In the genomic region with DNA sequence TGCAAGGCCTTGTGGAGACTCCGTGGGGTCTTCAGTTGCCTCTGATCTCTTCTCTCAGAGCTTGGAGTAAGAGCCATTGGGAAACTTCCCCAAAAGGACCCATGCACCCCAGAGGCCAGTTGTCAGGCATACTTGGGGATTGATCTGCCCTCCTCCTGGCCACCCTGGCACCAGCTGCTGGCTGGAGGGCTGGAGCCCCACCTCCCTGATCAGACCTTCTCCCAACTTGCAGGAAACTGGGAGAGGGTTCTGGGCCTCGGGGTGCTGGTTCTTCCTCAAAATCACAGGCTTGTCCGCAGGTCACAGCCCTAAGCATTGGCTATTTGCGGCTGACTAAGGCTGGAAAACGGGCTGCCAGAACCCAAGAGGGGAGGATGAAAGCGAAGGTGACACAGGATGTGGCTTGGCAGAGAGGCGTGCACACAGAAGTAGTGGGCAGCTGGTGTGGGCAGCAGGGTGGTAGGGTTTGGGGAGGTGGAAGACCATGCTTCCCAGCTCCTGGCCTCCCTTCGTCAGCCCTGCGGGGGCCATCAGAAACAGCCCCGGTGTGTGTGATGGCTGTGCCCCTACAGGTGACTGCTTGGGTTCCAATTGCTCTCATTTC, we compare ENCODE assay signal across 8 cellular contexts. TPM values are rescaled to one million over a fixed set of nuclear protein-coding genes. Genes with fewer than 3 reads are reported as not detected.
DNase-seq lines count a peak whose midpoint lies in the region; TF ChIP-seq lines count a peak whose summit lies in the region.

No MANE protein-coding gene starts in this region.

- H2BK5ac ChIP-seq in neuronal stem cell (ENCODE audit: low read length): peak overlapping the region; percentile 2

- H3K27me3 Mint-ChIP-seq in CD4-positive, alpha-beta memory T cell: peaks cover 0 to 2% of the 10 kb centered on the region in 2 donors

- H2BK120ac ChIP-seq in neuronal stem cell (ENCODE audit: low read depth, low read length): no peak overlapping the region

- H3K27ac Mint-ChIP-seq in CD4-positive, alpha-beta memory T cell: peak overlapping the region; percentile 82 to 97 (median 85)

- H2AFZ ChIP-seq in neuronal stem cell (ENCODE audit: low read length): peak overlapping the region; percentile 73
- no peak overlapping the region for H2AFZ ChIP-seq in PC-9

- peaks cover 84% of the 10 kb centered on the region for H3K4me1 ChIP-seq in CD4-positive, alpha-beta memory T cell (ENCODE audit: insufficient read depth, low read length)
- peaks cover 8% of the 10 kb centered on the region for H3K4me1 ChIP-seq in colonic mucosa
- H3K4me1 ChIP-seq in neuronal stem cell (ENCODE audit: control insufficient read depth in 2 of 2, insufficient read depth in 1 of 2, low read depth in 1 of 2, low read length in 2 of 2): peaks cover 12 to 32% of the 10 kb centered on the region in 2 donors
- H3K4me1 ChIP-seq in PC-9 (replicated peaks; ENCODE audit: insufficient read depth): peaks cover 36% of the 10 kb centered on the region

- H4K8ac ChIP-seq in neuronal stem cell (ENCODE audit: low read depth, low read length): no peak overlapping the region

- peaks cover 56 to 94% (median 76%) of the 10 kb centered on the region in 4 donors for H3K4me1 Mint-ChIP-seq in CD4-positive, alpha-beta memory T cell

- H2BK15ac ChIP-seq in neuronal stem cell (ENCODE audit: low read length): peak overlapping the region; percentile 95

- H4K91ac ChIP-seq in neuronal stem cell (ENCODE audit: low read depth, low read length, poor library complexity): no peak overlapping the region

- H2BK12ac ChIP-seq in neuronal stem cell (ENCODE audit: low read length): no peak overlapping the region

- intact Hi-C loops in CD4-positive, alpha-beta memory T cell (cut with micrococcal nuclease): loop anchor here (2.0 to 5.0 kb wide), 2 partner anchors 36 to 183 kb away; a partner anchor contains a TSS
- intact Hi-C loops in colonic mucosa (cut with DNase I): no loop called here
- intact Hi-C loops in PC-9 (cut with micrococcal nuclease; ENCODE audit: unreplicated experiment): loop anchor here (10.0 kb wide), 1 partner anchor 221 kb away; a partner anchor contains a TSS

- peak overlapping the region; percentile 33 for H2AK5ac ChIP-seq in neuronal stem cell (ENCODE audit: low read depth, low read length)

- no CpG with 5 or more reads among the region's 10 CpGs for WGBS in neuronal stem cell (ENCODE audit: extremely low coverage in 2 of 2, insufficient read length in 2 of 2, insufficient replicate concordance in 1 of 2), 2 donors

- peak overlapping the region; percentile 85 to 95 (median 90) for H3K4me3 Mint-ChIP-seq in CD4-positive, alpha-beta memory T cell

- peak overlapping the region; percentile 13 to 68 for H3K4me3 ChIP-seq in CD4-positive, alpha-beta memory T cell (ENCODE audit: low read length in 2 of 2)
- H3K4me3 ChIP-seq in colonic mucosa: peak overlapping the region; percentile 26
- no peak overlapping the region for H3K4me3 ChIP-seq in neuronal stem cell (ENCODE audit: low read length in 2 of 2)
- H3K4me3 ChIP-seq in PC-9: no peak overlapping the region

- peaks cover 11% of the 10 kb centered on the region for H3K79me1 ChIP-seq in neuronal stem cell (ENCODE audit: low read depth, low read length)

- H3K36me3 Mint-ChIP-seq in CD4-positive, alpha-beta memory T cell: peaks cover 6 to 22% of the 10 kb centered on the region in 2 donors

- TF ChIP-seq CTCF in colonic mucosa (IDR thresholded peaks at IDR 0.05): no peak
- TF ChIP-seq CTCF in PC-9 (conservative IDR thresholded peaks at IDR 0.05): no peak

- POLR2A ChIA-PET in CD4-positive, alpha-beta memory T cell (lab: Charles Lee; ENCODE audit: partially characterized antibody): interaction anchor here (1.1 to 14.7 kb wide), 6 partner anchors 14 to 428 kb away, joined by 3 to 334 read pairs (median 4); a partner anchor contains a TSS
- POLR2A ChIA-PET in PC-9 (lab: Charles Lee; ENCODE audit: unreplicated experiment): no interaction called here

- no peak overlapping the region for H3K23ac ChIP-seq in neuronal stem cell (ENCODE audit: low read depth, low read length, poor library complexity)

- CTCF ChIA-PET in CD4-positive, alpha-beta memory T cell (lab: Charles Lee; ENCODE audit: partially characterized antibody): interaction anchor here (0.9 to 17.9 kb wide), 9 partner anchors 8 to 183 kb away, joined by 3 to 469 read pairs (median 5); no protein-coding TSS in a partner anchor
- CTCF ChIA-PET in PC-9 (lab: Charles Lee): interaction anchor here (0.6 to 0.8 kb wide), 3 partner anchors 8 to 68 kb away, joined by 3 to 6 read pairs (median 3); no protein-coding TSS in a partner anchor

- H3K9me2 ChIP-seq in PC-9 (ENCODE audit: insufficient read depth): no peaks in the 10 kb centered on the region

- H3K14ac ChIP-seq in neuronal stem cell (ENCODE audit: low read length): no peak overlapping the region

- peaks cover 31% of the 10 kb centered on the region for H3K79me2 ChIP-seq in PC-9 (ENCODE audit: low read depth)

- H3K9me3 Mint-ChIP-seq in CD4-positive, alpha-beta memory T cell: peaks cover 0 to 2% (median 0%) of the 10 kb centered on the region in 8 donors

- no peak overlapping the region for H3K18ac ChIP-seq in neuronal stem cell (ENCODE audit: low read length)

- peak overlapping the region; percentile 14 for H3K4ac ChIP-seq in neuronal stem cell (ENCODE audit: low read length)

- H3K4me2 ChIP-seq in neuronal stem cell (ENCODE audit: insufficient read depth, low read length, poor library complexity, severe bottlenecking) (no peak overlapping the region), PC-9 (no peak overlapping the region)

- peak in 1 of 5 donors; percentile 64 for DNase-seq in CD4-positive, alpha-beta memory T cell
- DNase-seq in NOMO-1 treated with DMSO at 0.1 percent for 48 hours (lab: John Stamatoyannopoulos, UW; ENCODE audit: unreplicated experiment) (peak; percentile 27), colonic mucosa (no peak), neuronal stem cell (ENCODE audit: low spot score) (no peak), DMS153 treated with DMSO at 0.1 percent for 48 hours (lab: John Stamatoyannopoulos, UW; ENCODE audit: unreplicated experiment) (no peak), activated gamma-delta T cell (lab: John Stamatoyannopoulos, UW) (no peak), SIG-M5 treated with dmso at 0.1 percent for 504 hours (lab: John Stamatoyannopoulos, UW; ENCODE audit: unreplicated experiment) (no peak), PC-9 (no peak)

- H3F3A ChIP-seq in PC-9 (ENCODE audit: insufficient read depth, low read depth): no peaks in the 10 kb centered on the region; the same call in 1 of the 2 replicates

- peak overlapping the region; percentile 68 for H3K27ac ChIP-seq in CD4-positive, alpha-beta memory T cell (ENCODE audit: low read depth, low read length)
- H3K27ac ChIP-seq in colonic mucosa (peak overlapping the region; percentile 4), neuronal stem cell (replicated peaks; ENCODE audit: low read length) (no peak overlapping the region), PC-9 (no peak overlapping the region)

- H3K9me3 ChIP-seq in CD4-positive, alpha-beta memory T cell (ENCODE audit: control insufficient read depth in 1 of 2, low read length in 2 of 2): no peaks in the 10 kb centered on the region
- H3K9me3 ChIP-seq in colonic mucosa (no peaks in the 10 kb centered on the region), neuronal stem cell (replicated peaks in 1 of 2; ENCODE audit: control insufficient read depth in 2 of 2, insufficient read depth in 1 of 2, low read depth in 1 of 2, low read length in 2 of 2) (no peaks in the 10 kb centered on the region), PC-9 (ENCODE audit: insufficient read depth, low read depth) (no peaks in the 10 kb centered on the region)

- H3K36me3 ChIP-seq in CD4-positive, alpha-beta memory T cell (ENCODE audit: insufficient read depth, low read length): no peaks in the 10 kb centered on the region
- H3K36me3 ChIP-seq in colonic mucosa (no peaks in the 10 kb centered on the region), neuronal stem cell (replicated peaks in 1 of 2; ENCODE audit: control insufficient read depth in 2 of 2, insufficient read depth in 2 of 2, low read length in 2 of 2) (peaks cover 0 to 4% of the 10 kb centered on the region in 2 donors), PC-9 (ENCODE audit: low read depth) (no peaks in the 10 kb centered on the region)

- peaks cover 8% of the 10 kb centered on the region; the same call in 1 of the 2 replicates for H4K20me1 ChIP-seq in PC-9 (ENCODE audit: insufficient read depth)

- BruUV-seq in PC-9 (replicated peaks; lab: Mats Ljungman, UMichigan): no TSS peak

- H3K9ac ChIP-seq in colonic mucosa (ENCODE audit: low read depth in 2 of 2, low read length in 2 of 2): peak overlapping the region; percentile 32 to 44
- no peak overlapping the region for H3K9ac ChIP-seq in neuronal stem cell (ENCODE audit: low read depth, low read length, poor library complexity)

- no peaks in the 10 kb centered on the region for H3K27me3 ChIP-seq in CD4-positive, alpha-beta memory T cell (ENCODE audit: insufficient read depth, low read length)
- H3K27me3 ChIP-seq in colonic mucosa (no peaks in the 10 kb centered on the region), neuronal stem cell (ENCODE audit: control insufficient read depth in 3 of 3, insufficient read depth in 3 of 3, low read depth in 1 of 3, low read length in 3 of 3) (peaks cover 0 to 5% (median 0%) of the 10 kb centered on the region in 3 experiments), PC-9 (ENCODE audit: insufficient read depth, low read depth) (no peaks in the 10 kb centered on the region)

RNA-seq across cellular contexts. Expression of a gene that starts 1.3 kb away (rescaled TPM):
- 100 to 1,000 TPM; 230 to 235 TPM for total RNA-seq in CD4-positive, alpha-beta memory T cell
- polyA plus RNA-seq in CD4-positive, alpha-beta memory T cell: 10 to 100 TPM; 34.8 to 78.9 TPM
- total RNA-seq in colonic mucosa (10 to 100 TPM; 42.7 to 83.8 TPM), PC-9 (2021) (49.3 and 67.5 TPM in 2 replicates)
- polyA plus RNA-seq in neuronal stem cell (2013, experiment 1 of 2): 33.3 TPM
- polyA plus RNA-seq in neuronal stem cell (2013, experiment 2 of 2): 32.3 TPM

RNA-seq across cellular contexts. Expression of a gene that starts 35.5 kb away (rescaled TPM):
- total RNA-seq in CD4-positive, alpha-beta memory T cell: 1 to 10 TPM; 4.7 to 5.6 TPM
- polyA plus RNA-seq in CD4-positive, alpha-beta memory T cell: not detected
- 10 to 100 TPM; 80.4 to 98.9 TPM for total RNA-seq in colonic mucosa
- 1,851 TPM for polyA plus RNA-seq in neuronal stem cell (2013, experiment 1 of 2)
- polyA plus RNA-seq in neuronal stem cell (2013, experiment 2 of 2): 1,853 TPM
- 399 and 464 TPM in 2 replicates for total RNA-seq in PC-9 (2021)

RNA-seq across cellular contexts. Expression of a gene that starts 45.6 kb away (rescaled TPM):
- not detected for total RNA-seq in CD4-positive, alpha-beta memory T cell
- polyA plus RNA-seq in CD4-positive, alpha-beta memory T cell: under 1 TPM; 0.12 to 0.16 TPM
- under 1 TPM; 0.42 to 0.49 TPM for total RNA-seq in colonic mucosa
- polyA plus RNA-seq in neuronal stem cell (2013, experiment 1 of 2): 0.10 TPM
- polyA plus RNA-seq in neuronal stem cell (2013, experiment 2 of 2): 0.15 TPM
- 0.31 TPM in 1 of 2 replicates, not detected in the other for total RNA-seq in PC-9 (2021)

Comparison
In these comparisons a context has a peak if more than half of its experiments do, and no peak if none do; other contexts are left out.
1. H3K27ac ChIP-seq: peak in CD4-positive, alpha-beta memory T cell (single experiment) and colonic mucosa (single experiment); none in neuronal stem cell (single experiment) and PC-9 (single experiment).
2. H3K4me3 ChIP-seq: peak in CD4-positive, alpha-beta memory T cell (2 of 2) and colonic mucosa (single experiment); none in neuronal stem cell (0 of 2) and PC-9 (single experiment).
3. RNA of a gene that starts 35.5 kb away (total RNA-seq): 399 to 464 TPM in PC-9 and 80.4 to 98.9 TPM in colonic mucosa; 4.7 to 5.6 TPM in CD4-positive, alpha-beta memory T cell; every median in the first group is over 10 times any median in the second.